ENCODE assay signal across 15 cellular contexts in the genomic region with DNA sequence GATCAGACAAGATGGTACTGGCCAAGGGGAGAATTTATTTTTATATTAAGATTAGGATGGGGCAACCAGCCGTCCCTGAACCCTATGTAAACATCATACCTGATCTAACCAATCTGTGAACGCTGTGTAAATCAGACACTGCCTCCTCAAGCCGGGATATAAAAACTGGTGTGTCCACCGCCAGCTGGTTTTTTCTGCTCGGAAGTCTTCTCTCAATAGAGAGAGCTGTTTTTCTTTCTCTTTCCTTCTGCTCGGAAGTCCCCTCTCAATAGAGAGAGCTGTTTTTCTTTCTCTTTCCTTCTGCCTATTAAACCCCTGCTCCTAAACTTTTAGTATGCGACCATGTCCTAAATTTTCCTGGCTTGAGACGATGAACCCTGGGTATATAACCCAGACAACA.
"Had no signal": no experiment of that assay in that cellular context is flagged by ENCODE, and none has a peak within 500 bp of the region (broad histone marks: within the 10 kb centered on the region; RNA-seq: fewer than 3 reads in every experiment).

No MANE protein-coding gene starts in this region.

- ATAC-seq: foreskin keratinocyte; left colon; left ventricle myocardium superior; naive thymus-derived CD4-positive, alpha-beta T cell; right cardiac atrium had no signal

- DNase-seq: erythroblast; foreskin keratinocyte; left colon; left ventricle myocardium superior; mesendoderm; naive thymus-derived CD4-positive, alpha-beta T cell; ovary; right cardiac atrium; small intestine; stimulated activated CD4-positive, alpha-beta T cell treated with anti-CD3 and anti-CD28 coated beads, Interleukin-2, amount 100 ng/mL, for 48 hours; stimulated activated naive CD4-positive, alpha-beta T cell treated with Interleukin-2 at 50 U/mL for 16 hours; trophoblast cell had no signal

- H3K4me3 ChIP-seq: lung, ovary had no signal

- H3K9me3 ChIP-seq: ovary had no signal

- H3K4me1 ChIP-seq: foreskin keratinocyte had no signal

- H3K27ac ChIP-seq: foreskin keratinocyte, ovary had no signal

- H3K27ac Mint-ChIP-seq: dendritic cell treated with granulocyte-macrophage colony-stimulating factor and Interleukin-4, amounts not matched to agents 40 ng/mL and 50 ng/mL, for 4 days; naive thymus-derived CD4-positive, alpha-beta T cell; progenitor cell of endocrine pancreas had no signal

- H3K27me3 ChIP-seq: foreskin keratinocyte, ovary had no signal

- H3K36me3 ChIP-seq: ovary had no signal

- H3K4me1 Mint-ChIP-seq: naive thymus-derived CD4-positive, alpha-beta T cell had no signal

- H3K4me3 Mint-ChIP-seq: dendritic cell treated with granulocyte-macrophage colony-stimulating factor and Interleukin-4, amounts not matched to agents 40 ng/mL and 50 ng/mL, for 4 days; naive thymus-derived CD4-positive, alpha-beta T cell had no signal

- H3K27me3 Mint-ChIP-seq: dendritic cell treated with granulocyte-macrophage colony-stimulating factor and Interleukin-4, amounts not matched to agents 40 ng/mL and 50 ng/mL, for 4 days; naive thymus-derived CD4-positive, alpha-beta T cell; progenitor cell of endocrine pancreas had no signal
